ENCODE assay signal across 8 cellular contexts in the genomic region with DNA sequence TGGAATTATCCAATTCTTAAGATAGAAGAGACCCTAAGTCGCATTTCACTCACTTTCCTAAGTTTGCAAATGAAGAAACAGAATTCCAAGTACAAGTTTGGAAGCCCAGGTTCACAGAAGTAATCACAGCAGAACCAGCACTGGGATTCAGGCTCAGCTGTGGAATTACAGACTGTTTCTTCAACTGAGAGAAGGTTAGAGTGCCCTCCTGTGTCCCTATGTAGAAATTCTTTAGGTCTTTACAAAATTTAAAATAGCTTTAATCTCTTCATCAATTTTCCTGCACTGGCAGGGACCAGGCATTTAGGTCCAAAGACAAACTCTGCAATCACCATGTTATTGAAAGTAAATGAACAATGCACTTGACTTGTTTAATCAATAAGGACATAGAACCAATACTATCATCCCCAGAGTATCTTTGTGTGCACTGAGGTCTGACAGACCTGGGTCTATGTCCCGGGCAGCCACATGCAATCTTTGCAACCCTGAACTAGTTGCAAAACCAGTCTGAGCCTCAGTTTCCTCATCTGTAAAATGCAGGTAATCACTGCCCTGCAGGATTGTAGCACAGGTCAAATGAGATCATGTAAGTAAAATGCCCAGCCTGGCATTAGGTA. TPM values are rescaled to one million over a fixed set of nuclear protein-coding genes. Genes with fewer than 3 reads are reported as not detected.
DNase-seq lines count a peak whose midpoint lies in the region; ATAC-seq and TF ChIP-seq lines count a peak whose summit lies in the region.

No MANE protein-coding gene starts in this region.

- in situ Hi-C loops in mammary epithelial cell (cut with MboI; ENCODE audit: low sequenced_read_pairs in 2 of 2) = no loop called here

- no peak overlapping the region for H3K4ac ChIP-seq in mesendoderm (ENCODE audit: low read depth, low read length)

- TF ChIP-seq CTCF in GM12872 (IDR thresholded peaks at IDR 0.05; ENCODE audit: insufficient read depth, low read depth, low read length) (peak; percentile 42), mammary epithelial cell (conservative IDR thresholded peaks at IDR 0.05 in 1 of 2, IDR thresholded peaks at IDR 0.05 in 1 of 2; ENCODE audit: extremely low read depth in 1 of 2, insufficient read depth in 1 of 2, low read depth in 1 of 2, low read length in 2 of 2) (peak; percentile 54 to 61)

- H3K9ac ChIP-seq in mammary epithelial cell (ENCODE audit: insufficient read depth, low read length) = no peak overlapping the region
- no peak overlapping the region for H3K9ac ChIP-seq in mesendoderm (ENCODE audit: low read length)

- no peak overlapping the region for H2BK5ac ChIP-seq in mesendoderm (ENCODE audit: low read length)

- dilution Hi-C loops in mammary epithelial cell (cut with HindIII; ENCODE audit: low sequenced_read_pairs) = loop anchor here (10.0 kb wide), 1 partner anchor 117 kb away; no protein-coding TSS in a partner anchor

- H3K27me3 ChIP-seq in mammary epithelial cell (ENCODE audit: insufficient read depth, low read length) (no peaks in the 10 kb centered on the region), mesendoderm (ENCODE audit: insufficient read depth, low read length, poor library complexity) (no peaks in the 10 kb centered on the region)

- H2BK120ac ChIP-seq in mesendoderm (ENCODE audit: low read depth, low read length) = no peak overlapping the region

- H3K4me3 ChIP-seq in mammary epithelial cell (replicated peaks in 1 of 3; ENCODE audit: insufficient read depth in 1 of 3, low read depth in 2 of 3, low read length in 3 of 3) (no peak overlapping the region), mesendoderm (ENCODE audit: low read length) (no peak overlapping the region)

- H3K9me3 ChIP-seq in mammary epithelial cell (replicated peaks; ENCODE audit: insufficient read depth, low read length) = no peaks in the 10 kb centered on the region

- WGBS in mammary epithelial cell (ENCODE audit: low coverage, missing lambda C conversion rate) = 50% methylated on average over 2 of the region's 2 CpGs
- WGBS in mesendoderm (ENCODE audit: extremely low coverage, insufficient coverage, low lambda C conversion rate) = no CpG with 5 or more reads among the region's 2 CpGs

- H3K4me1 ChIP-seq in mammary epithelial cell (ENCODE audit: insufficient read depth, low read length) = peaks cover 37% of the 10 kb centered on the region
- H3K4me1 ChIP-seq in mesendoderm (ENCODE audit: control insufficient read depth, low read depth, low read length) = no peaks in the 10 kb centered on the region

- no peak overlapping the region for H2AFZ ChIP-seq in mammary epithelial cell (ENCODE audit: low read depth, low read length)

- no peak overlapping the region for H4K8ac ChIP-seq in mesendoderm (ENCODE audit: low read depth, low read length)

- no peaks in the 10 kb centered on the region for H4K20me1 ChIP-seq in mammary epithelial cell (ENCODE audit: insufficient read depth, low read length)

- no peak overlapping the region for H3K27ac ChIP-seq in mammary epithelial cell (ENCODE audit: insufficient read depth, low read depth, low read length)
- no peak overlapping the region for H3K27ac ChIP-seq in mesendoderm (ENCODE audit: low read depth, low read length)

- no peak overlapping the region for H2AK5ac ChIP-seq in mesendoderm (ENCODE audit: low read length)

- ATAC-seq in GM18520 (IDR thresholded peaks at IDR 0.05; ENCODE audit: unreplicated experiment) = no peak
- no peak for ATAC-seq in GM21825 (IDR thresholded peaks at IDR 0.05; ENCODE audit: unreplicated experiment)

- intact Hi-C loops in mammary epithelial cell (cut with micrococcal nuclease) = loop anchor here (1.0 to 2.0 kb wide), 3 partner anchors 22 to 113 kb away; no protein-coding TSS in a partner anchor

- H4K5ac ChIP-seq in mesendoderm (ENCODE audit: low read length) = no peak overlapping the region

- no peak overlapping the region for H3K56ac ChIP-seq in mesendoderm (ENCODE audit: low read length)

- H3K23ac ChIP-seq in mesendoderm (ENCODE audit: low read length) = no peak overlapping the region

- H3K79me2 ChIP-seq in mammary epithelial cell (ENCODE audit: insufficient read depth, low read length) (peaks cover 17% of the 10 kb centered on the region), mesendoderm (ENCODE audit: control insufficient read depth, insufficient read depth, low read length) (no peaks in the 10 kb centered on the region)

- H3K36me3 ChIP-seq in mammary epithelial cell (ENCODE audit: insufficient read depth, low read length) (no peaks in the 10 kb centered on the region), mesendoderm (ENCODE audit: control insufficient read depth, insufficient read depth, low read length) (no peaks in the 10 kb centered on the region)

- H2BK15ac ChIP-seq in mesendoderm (replicated peaks; ENCODE audit: low read depth) = no peak overlapping the region

- H3K18ac ChIP-seq in mesendoderm (ENCODE audit: low read length) = no peak overlapping the region

- CTCF ChIA-PET in mammary epithelial cell (lab: Charles Lee; ENCODE audit: low non-redundant PET) = interaction anchor here (0.6 to 1.8 kb wide), 4 partner anchors 22 to 900 kb away, joined by 3 to 21 read pairs (median 6); no protein-coding TSS in a partner anchor

- H3K4me2 ChIP-seq in mammary epithelial cell (ENCODE audit: insufficient read depth, low read depth, low read length) (no peak overlapping the region), mesendoderm (ENCODE audit: low read length) (no peak overlapping the region)

- H3K79me1 ChIP-seq in mesendoderm (ENCODE audit: low read length) = no peaks in the 10 kb centered on the region

- no TSS peak for BruUV-seq in mammary epithelial cell (replicated peaks; lab: Mats Ljungman, UMichigan)

- peak; percentile 54 for DNase-seq in A172 (ENCODE audit: low spot score)
- DNase-seq in NCI-H460 (ENCODE audit: extremely low read depth, low read depth) = peak; percentile 39
- DNase-seq in mammary epithelial cell = peak; percentile 40
- DNase-seq in mesendoderm = peak; percentile 54
- no peak for DNase-seq in activated CD4-positive, CD25-positive, alpha-beta regulatory T cell (lab: John Stamatoyannopoulos, UW)

RNA-seq across cellular contexts. Expression of gene PLCXD2, which starts 16.9 kb away (rescaled TPM):
- 2.0 TPM in 2 replicates for total RNA-seq in A172 (2014; rRNA removed; shearing (Covaris generic))
- total RNA-seq in NCI-H460 (2014; rRNA removed; shearing (Covaris generic)) = 5.5 and 6.0 TPM in 2 replicates
- polyA plus RNA-seq in NCI-H460 (2014; cell fraction: nucleus; rRNA removed) = 1.3 and 2.3 TPM in 2 replicates
- 1 to 10 TPM; 4.5 to 5.6 TPM for total RNA-seq in mammary epithelial cell
- polyA plus RNA-seq in mammary epithelial cell = 2.4 TPM
- polyA minus RNA-seq in mammary epithelial cell = 6.3 TPM
- polyA plus RNA-seq in mesendoderm (2013, experiment 1 of 2) = 0.37 TPM
- polyA plus RNA-seq in mesendoderm (2013, experiment 2 of 2) = 0.38 TPM

Comparison
In these comparisons a context has a peak if more than half of its experiments do, and no peak if none do; other contexts are left out.
1. DNase-seq: peak in A172 (single experiment), NCI-H460 (single experiment), mammary epithelial cell (single experiment) and mesendoderm (single experiment); none in activated CD4-positive, CD25-positive, alpha-beta regulatory T cell (0 of 4).